9 cellular contexts compared by ENCODE assay signal in the genomic region with DNA sequence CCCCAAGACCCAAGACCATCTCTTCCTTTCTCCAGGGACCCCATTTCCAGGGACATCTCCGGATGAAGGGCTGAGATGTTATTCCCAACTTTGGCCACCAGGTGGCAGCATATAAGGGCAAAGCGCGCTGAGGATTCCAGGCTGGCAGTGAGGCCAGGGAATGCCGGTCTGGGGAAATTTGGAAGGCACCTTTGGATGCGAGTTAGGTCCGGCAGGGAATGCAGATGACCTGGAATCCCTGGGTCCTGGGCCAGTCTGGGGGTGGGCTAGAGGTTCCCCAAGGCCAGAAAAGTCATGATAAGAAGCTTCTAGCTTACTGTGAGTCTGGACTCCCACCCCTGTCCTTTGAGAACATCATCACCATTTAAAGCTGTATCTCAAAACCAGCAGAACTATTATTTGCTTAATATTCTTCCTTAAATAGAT. TPM values are rescaled to one million over a fixed set of nuclear protein-coding genes. Genes with fewer than 3 reads are reported as not detected.
DNase-seq lines count a peak whose midpoint lies in the region; ATAC-seq and TF ChIP-seq lines count a peak whose summit lies in the region.
"Had no signal": no experiment of that assay in that cellular context is flagged by ENCODE, and none has a peak within 500 bp of the region (broad histone marks: within the 10 kb centered on the region; RNA-seq: fewer than 3 reads in every experiment).

No MANE protein-coding gene starts in this region.

- CTCF ChIA-PET in AG04449 (lab: Yijun Ruan, JAX): interaction anchor here (0.6 to 5.7 kb wide), 40 partner anchors 9 to 1026 kb away, joined by 3 to 68 read pairs (median 3); a partner anchor contains a TSS

- DNase-seq in AG04449 (ENCODE audit: low read depth, low spot score) (no peak), NCI-H226 (peak; percentile 34), epithelial cell of esophagus (ENCODE audit: low read depth) (peak; percentile 50), mucosa of gallbladder (ENCODE audit: low spot score) (peak; percentile 57)
- peak; percentile 10 to 31 (median 10) for DNase-seq in activated CD8-positive, alpha-beta memory T cell treated with anti-CD3 and anti-CD28 coated beads for 48 hours (ENCODE audit: low read depth in 2 of 3, low spot score in 2 of 3)
- peak; percentile 34 to 39 for DNase-seq in stimulated activated naive CD8-positive, alpha-beta T cell treated with anti-CD3 and anti-CD28 coated beads, Interleukin-15, amount 100 ng/mL, for 72 hours

- ATAC-seq in stimulated activated naive CD8-positive, alpha-beta T cell treated with anti-CD3 and anti-CD28 coated beads, Interleukin-15, amount 100 ng/mL, for 72 hours: no peak
- ATAC-seq in HG03457 (IDR thresholded peaks at IDR 0.05; ENCODE audit: unreplicated experiment): no peak
- ATAC-seq: left colon had no signal

- H3K4me3 Mint-ChIP-seq in stimulated activated naive CD8-positive, alpha-beta T cell treated with anti-CD3 and anti-CD28 coated beads, Interleukin-15, amount 100 ng/mL, for 72 hours: no peak overlapping the region

- no peaks in the 10 kb centered on the region for H3K9me3 Mint-ChIP-seq in stimulated activated naive CD8-positive, alpha-beta T cell treated with anti-CD3 and anti-CD28 coated beads, Interleukin-15, amount 100 ng/mL, for 72 hours

- TF ChIP-seq CTCF in AG04449 (IDR thresholded peaks at IDR 0.05; ENCODE audit: insufficient read depth, low read length, missing control alignments) (peak; percentile 83), GM12873 (IDR thresholded peaks at IDR 0.05; ENCODE audit: insufficient read depth, low read depth, low read length, missing control alignments) (peak; percentile 87), epithelial cell of esophagus (IDR thresholded peaks at IDR 0.05; ENCODE audit: insufficient read depth, low read depth, low read length, missing control alignments) (peak; percentile 84)

- POLR2A ChIA-PET in AG04449 (lab: Yijun Ruan, JAX): no interaction called here

- no peak overlapping the region for H3K27ac Mint-ChIP-seq in stimulated activated naive CD8-positive, alpha-beta T cell treated with anti-CD3 and anti-CD28 coated beads, Interleukin-15, amount 100 ng/mL, for 72 hours

- H3K27me3 Mint-ChIP-seq in stimulated activated naive CD8-positive, alpha-beta T cell treated with anti-CD3 and anti-CD28 coated beads, Interleukin-15, amount 100 ng/mL, for 72 hours: peaks cover 41% of the 10 kb centered on the region

- no peaks in the 10 kb centered on the region for H3K4me1 Mint-ChIP-seq in stimulated activated naive CD8-positive, alpha-beta T cell treated with anti-CD3 and anti-CD28 coated beads, Interleukin-15, amount 100 ng/mL, for 72 hours

- H3K4me3 ChIP-seq in AG04449 (ENCODE audit: low read depth, low read length) (no peak overlapping the region), epithelial cell of esophagus (ENCODE audit: low read length) (no peak overlapping the region)

RNA-seq across cellular contexts. Expression of a gene that starts 1.6 kb away (rescaled TPM):
- 0.29 TPM for total RNA-seq in mucosa of gallbladder

RNA-seq across cellular contexts. Expression of a gene that starts 4.8 kb away (rescaled TPM):
- total RNA-seq in mucosa of gallbladder: 0.14 TPM
- total RNA-seq: left colon had no signal

RNA-seq across cellular contexts. Expression of a gene that starts 36.4 kb away (rescaled TPM):
- total RNA-seq in mucosa of gallbladder: not detected
- total RNA-seq: left colon had no signal

RNA-seq across cellular contexts. Expression of a gene that starts 46.7 kb away (rescaled TPM):
- 34.6 TPM for total RNA-seq in mucosa of gallbladder
